ENCODE assay signal across 8 cellular contexts in genomic region chr3:43105597-43106292, GRCh38. TPM values are rescaled to one million over a fixed set of nuclear protein-coding genes. Genes with fewer than 3 reads are reported as not detected.
DNase-seq lines count a peak whose midpoint lies in the region; ATAC-seq, FAIRE-seq and TF ChIP-seq lines count a peak whose summit lies in the region.

POMGNT2 (minus strand) TSS chr3:43106079; CDS start chr3:43081431, 24,648 bp downstream.

- ATAC-seq in HG03520 (IDR thresholded peaks at IDR 0.05; ENCODE audit: unreplicated experiment) = peak; percentile 93
- ATAC-seq in lower lobe of right lung = peak; percentile 97 to 99

- peaks cover 22% of the 10 kb centered on the region for H3K4me1 ChIP-seq in lower lobe of right lung

- H3K27ac ChIP-seq in lower lobe of right lung = peak within 1 kb of the TSS; percentile 67

- H3K9me3 ChIP-seq in lower lobe of right lung = no peaks in the 10 kb centered on the region

- DNase-seq in AG10803 (ENCODE audit: low read depth) = peak; percentile 74
- DNase-seq in GM19239 (ENCODE audit: insufficient read length, low spot score) = peak; percentile 91
- DNase-seq in NCI-H82 treated with DMSO at 0.1 percent for 48 hours (lab: John Stamatoyannopoulos, UW; ENCODE audit: unreplicated experiment) = peak; percentile 50
- peak; percentile 93 for DNase-seq in activated CD8-positive, alpha-beta memory T cell treated with anti-CD3 and anti-CD28 coated beads for 24 hours
- peak; percentile 80 for DNase-seq in effector CD4-positive, alpha-beta T cell
- DNase-seq in lower lobe of right lung = peak; percentile 91
- peak; percentile 84 to 88 for DNase-seq in stimulated activated CD4-positive, alpha-beta T cell treated with anti-CD3 and anti-CD28 coated beads, Interleukin-4, amount 100 ng/mL, for 4 hours

- TF ChIP-seq CTCF in AG10803 (conservative IDR thresholded peaks at IDR 0.05; ENCODE audit: low read length) = no peak
- TF ChIP-seq CTCF in lower lobe of right lung (IDR thresholded peaks at IDR 0.05) = no peak

- no peaks in the 10 kb centered on the region for H3K27me3 ChIP-seq in lower lobe of right lung (ENCODE audit: low read depth)

- FAIRE-seq in GM19239 (lab: Jason Lieb, UNC) = peak; percentile 78

- H3K4me3 ChIP-seq in AG10803 (ENCODE audit: low read length) = peak within 1 kb of the TSS; percentile 72
- H3K4me3 ChIP-seq in lower lobe of right lung = peak within 1 kb of the TSS; percentile 81

- intact Hi-C loops in lower lobe of right lung (cut with DNase I) = no loop called here

- H3K36me3 ChIP-seq in lower lobe of right lung = no peaks in the 10 kb centered on the region

RNA-seq across cellular contexts. Expression of gene POMGNT2, which starts in this region (rescaled TPM):
- total RNA-seq in lower lobe of right lung = 9.9 TPM

Comparison
In these comparisons a context has a peak if more than half of its experiments do, and no peak if none do; other contexts are left out.
1. Peak in every context shown above with its lines: DNase-seq, ATAC-seq, H3K4me3 ChIP-seq and H3K27ac ChIP-seq.